Comparison of ENCODE assay signal across 17 cellular contexts in the genomic region with DNA sequence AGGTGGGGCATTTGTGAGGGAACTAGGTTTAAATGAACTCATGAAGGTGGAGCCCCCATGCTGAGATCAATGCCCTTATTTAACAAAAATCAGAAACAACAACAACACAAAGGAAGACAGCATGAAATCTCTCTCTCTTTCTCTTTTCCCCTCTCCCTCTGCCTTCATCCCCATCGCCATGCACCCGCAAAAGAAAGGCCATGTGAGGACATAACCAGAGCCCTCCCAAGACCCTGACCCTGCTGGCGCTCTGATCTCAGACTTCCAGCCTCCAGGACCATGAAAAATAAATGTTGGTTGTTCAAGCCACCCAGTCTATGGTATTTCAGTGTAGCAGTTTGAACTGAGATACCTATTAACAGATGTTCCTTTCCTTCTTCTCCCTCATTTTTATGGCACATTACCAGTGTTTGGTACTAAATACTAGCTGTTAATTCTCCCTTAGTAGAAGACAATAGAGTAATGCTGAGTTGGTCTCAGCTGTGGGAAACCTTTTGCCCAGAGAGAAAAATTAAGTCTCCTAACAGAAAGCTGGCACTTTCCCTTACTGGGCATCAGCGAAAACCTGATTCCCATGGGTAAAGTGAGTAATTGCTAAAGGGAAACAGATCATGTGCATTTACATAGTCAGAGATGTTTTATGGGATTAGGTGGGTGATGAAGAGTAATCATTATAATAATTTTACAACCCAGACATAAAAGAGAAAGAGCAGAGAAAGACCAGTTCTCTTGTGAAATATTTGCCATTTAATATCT.
DNase-seq lines count a peak whose midpoint lies in the region; ATAC-seq and TF ChIP-seq lines count a peak whose summit lies in the region.
"Had no signal": no experiment of that assay in that cellular context is flagged by ENCODE, and none has a peak within 500 bp of the region (broad histone marks: within the 10 kb centered on the region; RNA-seq: fewer than 3 reads in every experiment).

No MANE protein-coding gene starts in this region.

- H3K27ac ChIP-seq in OCI-LY3 (ENCODE audit: low read length), result no peak overlapping the region
- H3K27ac ChIP-seq in spleen, result peak overlapping the region in 6 of 8 donors; percentile 57 to 86 (median 71)

- no peak for ATAC-seq in left colon

- intact Hi-C loops in spleen (cut with DNase I; ENCODE audit: low total_unique reads), result no loop called here
- intact Hi-C loops in left colon (cut with DNase I, micrococcal nuclease), result no loop called here

- H3K36me3 ChIP-seq in OCI-LY3 (replicated peaks; ENCODE audit: low read depth, low read length) (peaks cover 11% of the 10 kb centered on the region), spleen (no peaks in the 10 kb centered on the region)
- H3K36me3 ChIP-seq: tibial nerve had no signal

- 72 to 91% (median 87%) methylated on average over 4 of the region's 4 CpGs for WGBS in spleen, 5 donors

- peak; percentile 30 for DNase-seq in GM04503 (ENCODE audit: low read depth)
- DNase-seq in fibroblast of peridontal ligament (ENCODE audit: extremely low read depth), result peak; percentile 70
- no peak for DNase-seq in spleen
- DNase-seq in islet precursor cell, result no peak
- DNase-seq in left colon, result no peak
- no peak for DNase-seq in LoVo (ENCODE audit: low spot score)
- no peak for DNase-seq in HEK293T (ENCODE audit: extremely low spot score)
- DNase-seq: activated CD8-positive, alpha-beta memory T cell treated with anti-CD3 and anti-CD28 coated beads for 24 hours; activated effector memory CD4-positive, alpha-beta T cell treated with Interleukin-2 at 50 U/mL for 16 hours; CD8-positive, alpha-beta memory T cell; effector CD4-positive, alpha-beta T cell; immature natural killer cell; KBM-7; mucosa of descending colon; NCI-H1436 had no signal

- H3K27me3 ChIP-seq in OCI-LY3 (ENCODE audit: low read depth, low read length), result no peaks in the 10 kb centered on the region
- H3K27me3 ChIP-seq in spleen (replicated peaks in 1 of 7), result no peaks in the 10 kb centered on the region
- H3K27me3 ChIP-seq: tibial nerve had no signal

- no peak overlapping the region for H3K9ac ChIP-seq in OCI-LY3 (ENCODE audit: low read length)

- H4K20me1 ChIP-seq in OCI-LY3 (ENCODE audit: insufficient read depth, low read length), result no peaks in the 10 kb centered on the region

- CTCF ChIA-PET in HEK293T (lab: Yijun Ruan, JAX), result no interaction called here

- H3K4me1 ChIP-seq in OCI-LY3 (ENCODE audit: low read length), result peaks cover 68% of the 10 kb centered on the region
- H3K4me1 ChIP-seq in spleen, result peaks cover 23 to 66% (median 44%) of the 10 kb centered on the region in 6 donors

- H3K79me2 ChIP-seq in OCI-LY3 (ENCODE audit: low read length), result no peaks in the 10 kb centered on the region

- TF ChIP-seq CTCF in OCI-LY3 (IDR thresholded peaks at IDR 0.05; ENCODE audit: low read depth, low read length), result no peak
- TF ChIP-seq CTCF in spleen (IDR thresholded peaks at IDR 0.05 in 8 of 11, conservative IDR thresholded peaks at IDR 0.05 in 3 of 11), result no peak

- POLR2A ChIA-PET in HEK293T (lab: Yijun Ruan, JAX), result no interaction called here

- peak overlapping the region; percentile 24 for H3K4me2 ChIP-seq in OCI-LY3 (ENCODE audit: low read length)

- TF ChIP-seq POLR2A in spleen (IDR thresholded peaks at IDR 0.05), result no peak

- no peak overlapping the region for H3K4me3 ChIP-seq in OCI-LY3 (ENCODE audit: low read length)
- no peak overlapping the region for H3K4me3 ChIP-seq in spleen
- H3K4me3 ChIP-seq: mucosa of descending colon, tibial nerve had no signal

- H3K9me3 ChIP-seq in OCI-LY3 (ENCODE audit: insufficient read depth, low read length) (peaks cover 7% of the 10 kb centered on the region), spleen (no peaks in the 10 kb centered on the region)
- H3K9me3 ChIP-seq: mucosa of descending colon, tibial nerve had no signal

- H2AFZ ChIP-seq in OCI-LY3 (ENCODE audit: low read depth, low read length), result no peak overlapping the region

TF ChIP-seq in HEK293T, 16 proteins besides CTCF, POLR2A, EP300 and RAD21:
- TF ChIP-seq L3MBTL2 (conservative IDR thresholded peaks at IDR 0.05), result no peak
- TF ChIP-seq FOXM1 (IDR thresholded peaks at IDR 0.05; ENCODE audit: borderline replicate concordance), result no peak
- no peak for TF ChIP-seq TARDBP (IDR thresholded peaks at IDR 0.05)
- TF ChIP-seq BHLHE40 (IDR thresholded peaks at IDR 0.05; ENCODE audit: borderline replicate concordance), result no peak

Comparison
In these comparisons a context has a peak if more than half of its experiments do, and no peak if none do; other contexts are left out.
1. DNase-seq: peak in GM04503 (single experiment) and fibroblast of peridontal ligament (single experiment); none in spleen (single experiment), islet precursor cell (single experiment), left colon (0 of 2), LoVo (single experiment) and HEK293T (single experiment).